Comparison of ENCODE assay signal across 11 cellular contexts in the genomic region with DNA sequence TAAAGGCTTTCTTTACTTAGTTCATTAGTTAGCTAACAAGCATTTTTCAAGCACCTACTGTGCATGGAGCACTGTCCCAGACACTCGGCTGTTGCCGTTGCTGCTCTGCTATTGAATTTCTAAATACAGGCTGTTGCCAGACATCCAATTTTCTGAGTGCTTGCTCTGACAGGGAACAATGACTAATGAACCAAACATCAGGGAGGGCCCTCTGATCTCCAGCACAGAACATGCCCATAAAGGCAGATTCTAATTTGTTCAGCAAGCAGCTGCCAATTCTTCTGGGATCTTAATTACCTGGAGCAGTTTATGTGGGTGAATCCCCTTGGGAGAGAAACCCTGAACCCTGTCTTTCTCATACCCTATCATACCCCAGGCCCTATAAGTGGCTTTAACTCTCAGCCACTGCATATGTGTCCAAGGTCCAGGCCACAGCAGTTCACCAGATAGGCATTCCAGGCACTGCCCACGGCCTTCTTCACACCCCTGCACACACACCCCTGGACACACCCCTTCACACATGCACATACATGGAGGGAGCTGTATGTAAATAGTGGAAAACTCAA. TPM values are rescaled to one million over a fixed set of nuclear protein-coding genes. Genes with fewer than 3 reads are reported as not detected.
DNase-seq lines count a peak whose midpoint lies in the region; ATAC-seq lines count a peak whose summit lies in the region.
"Had no signal": no experiment of that assay in that cellular context is flagged by ENCODE, and none has a peak within 500 bp of the region (broad histone marks: within the 10 kb centered on the region; RNA-seq: fewer than 3 reads in every experiment).

No MANE protein-coding gene starts in this region.

- peaks cover 9% of the 10 kb centered on the region for H3K4me1 Mint-ChIP-seq in T-helper 17 cell

- DNase-seq in HCEC 1CT = peak; percentile 67
- DNase-seq in NCI-H510A treated with DMSO at 0.1 percent for 48 hours (lab: John Stamatoyannopoulos, UW) = peak; percentile 46
- DNase-seq in fibroblast of the conjunctiva (ENCODE audit: low read depth) = peak; percentile 57
- DNase-seq in sciatic nerve (ENCODE audit: low spot score) = no peak
- DNase-seq in T-helper 17 cell = no peak
- DNase-seq in stimulated activated CD4-positive, alpha-beta T cell treated with anti-CD3 and anti-CD28 coated beads, Interleukin-12 subunit alpha, Interleukin-12 subunit beta, amount 100 ng/mL, for 4 hours = no peak
- DNase-seq: stimulated activated CD4-positive, alpha-beta T cell treated with anti-CD3 and anti-CD28 coated beads, Interleukin-2, amount 100 ng/mL, for 48 hours; T1000 had no signal

- ATAC-seq in sciatic nerve (peak; percentile 59), HG03342 (IDR thresholded peaks at IDR 0.05; ENCODE audit: unreplicated experiment) (no peak), HG03521 (IDR thresholded peaks at IDR 0.05; ENCODE audit: unreplicated experiment) (no peak), T-helper 17 cell (no peak)

- no peak overlapping the region for H3K4me3 Mint-ChIP-seq in T-helper 17 cell

- no peak overlapping the region for H3K27ac Mint-ChIP-seq in T-helper 17 cell

- H3K27me3 Mint-ChIP-seq in T-helper 17 cell = no peaks in the 10 kb centered on the region

- H3K36me3 Mint-ChIP-seq in T-helper 17 cell (ENCODE audit: low read depth) = no peaks in the 10 kb centered on the region

- no peaks in the 10 kb centered on the region for H3K9me3 ChIP-seq in T-helper 17 cell (ENCODE audit: control insufficient read depth, low read length, poor library complexity, severe bottlenecking)

- intact Hi-C loops in sciatic nerve (cut with DNase I) = no loop called here

RNA-seq across cellular contexts. Expression of gene TSC22D3, which starts 27.9 kb away (rescaled TPM):
- total RNA-seq in sciatic nerve (93.5 TPM), T-helper 17 cell (1,000 to 10,000 TPM; 1,559 to 2,031 TPM)

RNA-seq across cellular contexts. Expression of gene NCBP2L, which starts 29.9 kb away (rescaled TPM):
- total RNA-seq in sciatic nerve (not detected), T-helper 17 cell (under 1 TPM in 1 of 2 donors, not detected in 1; 0.21 TPM)
- total RNA-seq: endothelial cell of umbilical vein had no signal

Comparison
In these comparisons a context has a peak if more than half of its experiments do, and no peak if none do; other contexts are left out.
1. DNase-seq: peak in HCEC 1CT (single experiment), NCI-H510A treated with DMSO at 0.1 percent for 48 hours (single experiment) and fibroblast of the conjunctiva (single experiment); none in sciatic nerve (single experiment), T-helper 17 cell (0 of 3) and stimulated activated CD4-positive, alpha-beta T cell treated with anti-CD3 and anti-CD28 coated beads, Interleukin-12 subunit alpha, Interleukin-12 subunit beta, amount 100 ng/mL, for 4 hours (single experiment).
2. RNA of gene TSC22D3, which starts 27.9 kb away (total RNA-seq): 1,559 to 2,031 TPM in T-helper 17 cell; 93.5 TPM in sciatic nerve (single experiment); every median in the first group is over 10 times any median in the second.